12 cellular contexts compared by ENCODE assay signal in genomic region chr10:70832852-70833542, GRCh38. TPM values are rescaled to one million over a fixed set of nuclear protein-coding genes. Genes with fewer than 3 reads are reported as not detected.
DNase-seq lines count a peak whose midpoint lies in the region; ATAC-seq, FAIRE-seq and TF ChIP-seq lines count a peak whose summit lies in the region.
"Had no signal": no experiment of that assay in that cellular context is flagged by ENCODE, and none has a peak within 500 bp of the region (broad histone marks: within the 10 kb centered on the region; RNA-seq: fewer than 3 reads in every experiment).

No MANE protein-coding gene starts in this region.

- TF ChIP-seq CTCF in mammary epithelial cell (conservative IDR thresholded peaks at IDR 0.05 in 1 of 2, IDR thresholded peaks at IDR 0.05 in 1 of 2; ENCODE audit: extremely low read depth in 1 of 2, insufficient read depth in 1 of 2, low read depth in 1 of 2, low read length in 2 of 2) (no peak), osteoblast (IDR thresholded peaks at IDR 0.05; ENCODE audit: extremely low read depth, low read depth, low read length) (no peak), ascending aorta (IDR thresholded peaks at IDR 0.05) (no peak), D721Med (IDR thresholded peaks at IDR 0.05; ENCODE audit: insufficient read depth, missing control alignments) (no peak)

- H4K20me1 ChIP-seq in mammary epithelial cell (ENCODE audit: insufficient read depth, low read length): no peaks in the 10 kb centered on the region
- H4K20me1 ChIP-seq in osteoblast (ENCODE audit: insufficient read depth, low read length): no peaks in the 10 kb centered on the region

- H3K4me1 ChIP-seq in mammary epithelial cell (ENCODE audit: insufficient read depth, low read length) (peaks cover 35% of the 10 kb centered on the region), osteoblast (ENCODE audit: insufficient read depth, low read length) (peaks cover 62% of the 10 kb centered on the region), ascending aorta (no peaks in the 10 kb centered on the region)

- in situ Hi-C loops in mammary epithelial cell (cut with MboI; ENCODE audit: low sequenced_read_pairs in 2 of 2): no loop called here

- intact Hi-C loops in mammary epithelial cell (cut with micrococcal nuclease): no loop called here
- intact Hi-C loops in ascending aorta (cut with DNase I): no loop called here

- no TSS peak for BruUV-seq in mammary epithelial cell (replicated peaks; lab: Mats Ljungman, UMichigan)

- H3K36me3 ChIP-seq in mammary epithelial cell (ENCODE audit: insufficient read depth, low read length) (no peaks in the 10 kb centered on the region), osteoblast (ENCODE audit: insufficient read depth, low read length) (peaks cover 8% of the 10 kb centered on the region), ascending aorta (no peaks in the 10 kb centered on the region)
- H3K36me3 ChIP-seq: pancreas had no signal

- H3K4me3 ChIP-seq in mammary epithelial cell (replicated peaks in 1 of 3; ENCODE audit: insufficient read depth in 1 of 3, low read depth in 2 of 3, low read length in 3 of 3) (no peak overlapping the region), osteoblast (ENCODE audit: insufficient read depth, low read length) (peak overlapping the region; percentile 7), ascending aorta (no peak overlapping the region)
- H3K4me3 ChIP-seq: pancreas had no signal

- H3K4me2 ChIP-seq in mammary epithelial cell (ENCODE audit: insufficient read depth, low read depth, low read length) (peak overlapping the region; percentile 58), osteoblast (ENCODE audit: insufficient read depth, low read length) (peak overlapping the region; percentile 56)

- H3K9me3 ChIP-seq in mammary epithelial cell (replicated peaks; ENCODE audit: insufficient read depth, low read length): no peaks in the 10 kb centered on the region
- no peaks in the 10 kb centered on the region for H3K9me3 ChIP-seq in osteoblast (ENCODE audit: low read depth, low read length)
- H3K9me3 ChIP-seq in ascending aorta: no peaks in the 10 kb centered on the region
- H3K9me3 ChIP-seq: pancreas had no signal

- ATAC-seq in GM21447 (IDR thresholded peaks at IDR 0.05; ENCODE audit: unreplicated experiment): no peak

- no peak overlapping the region for H3K9ac ChIP-seq in mammary epithelial cell (ENCODE audit: insufficient read depth, low read length)

- CTCF ChIA-PET in mammary epithelial cell (lab: Charles Lee; ENCODE audit: low non-redundant PET): no interaction called here

- peak overlapping the region; percentile 53 for H2AFZ ChIP-seq in mammary epithelial cell (ENCODE audit: low read depth, low read length)
- no peak overlapping the region for H2AFZ ChIP-seq in osteoblast (ENCODE audit: low read length)

- DNase-seq in ELR (ENCODE audit: low read depth): peak; percentile 95
- peak; percentile 71 for DNase-seq in MV-4-11 (lab: John Stamatoyannopoulos, UW)
- DNase-seq in mammary epithelial cell: peak; percentile 93
- DNase-seq in osteoblast (ENCODE audit: insufficient read length, low spot score, missing footprints): peak; percentile 91
- DNase-seq in NCI-H510A treated with DMSO at 0.1 percent for 48 hours (lab: John Stamatoyannopoulos, UW): no peak
- DNase-seq in ascending aorta (ENCODE audit: low spot score in 2 of 2): no peak
- DNase-seq in D721Med (ENCODE audit: insufficient read length, low spot score): no peak
- DNase-seq: activated B cell treated with CpG ODN at 0.5 μM for 24 hours, NCI-H2029, pancreas had no signal

- FAIRE-seq in D721Med (lab: Jason Lieb, UNC): no peak
- FAIRE-seq: GM18507, pancreas had no signal

- dilution Hi-C loops in mammary epithelial cell (cut with HindIII; ENCODE audit: low sequenced_read_pairs): no loop called here

- no peaks in the 10 kb centered on the region for H3K27me3 ChIP-seq in mammary epithelial cell (ENCODE audit: insufficient read depth, low read length)
- no peaks in the 10 kb centered on the region for H3K27me3 ChIP-seq in osteoblast (ENCODE audit: insufficient read depth, low read length)
- H3K27me3 ChIP-seq in ascending aorta: no peaks in the 10 kb centered on the region
- H3K27me3 ChIP-seq: pancreas had no signal

- H3K27ac ChIP-seq in mammary epithelial cell (ENCODE audit: insufficient read depth, low read depth, low read length) (peak overlapping the region; percentile 40), osteoblast (ENCODE audit: low read depth, low read length) (peak overlapping the region; percentile 96), ascending aorta (peak overlapping the region in 1 of 2 donors; percentile 30)
- H3K27ac ChIP-seq: pancreas had no signal

- WGBS in mammary epithelial cell (ENCODE audit: low coverage, missing lambda C conversion rate): 12% methylated on average over 3 of the region's 3 CpGs

- H3K79me2 ChIP-seq in mammary epithelial cell (ENCODE audit: insufficient read depth, low read length) (peaks cover 71% of the 10 kb centered on the region), osteoblast (ENCODE audit: insufficient read depth, low read length) (peaks cover 52% of the 10 kb centered on the region)

RNA-seq across cellular contexts. Expression of gene SGPL1, which starts 17.2 kb away (rescaled TPM):
- total RNA-seq in mammary epithelial cell: 10 to 100 TPM; 65.0 to 97.4 TPM
- 22.4 TPM for polyA plus RNA-seq in mammary epithelial cell
- 88.4 TPM for polyA minus RNA-seq in mammary epithelial cell
- 46.6 and 47.4 TPM in 2 replicates for total RNA-seq in osteoblast
- 6.2 TPM for total RNA-seq in ascending aorta

RNA-seq across cellular contexts. Expression of gene TBATA, which starts 47.8 kb away (rescaled TPM):
- total RNA-seq in mammary epithelial cell (not detected), osteoblast (not detected in 2 replicates), ascending aorta (not detected)
- not detected for polyA plus RNA-seq in mammary epithelial cell
- polyA minus RNA-seq in mammary epithelial cell: not detected
- total RNA-seq: activated B cell treated with CpG ODN at 0.5 μM for 24 hours, pancreas had no signal
- polyA plus RNA-seq: pancreas had no signal

RNA-seq across cellular contexts. Expression of gene PCBD1, which starts 55.4 kb away (rescaled TPM):
- total RNA-seq in mammary epithelial cell (10 to 100 TPM; 16.5 to 34.4 TPM), osteoblast (19.9 and 21.8 TPM in 2 replicates), ascending aorta (45.8 TPM)
- 35.9 TPM for polyA plus RNA-seq in mammary epithelial cell
- 17.8 TPM for polyA minus RNA-seq in mammary epithelial cell

Comparison
In these comparisons a context has a peak if more than half of its experiments do, and no peak if none do; other contexts are left out.
1. DNase-seq: peak in ELR (single experiment), MV-4-11 (single experiment), mammary epithelial cell (single experiment) and osteoblast (single experiment); none in NCI-H510A treated with DMSO at 0.1 percent for 48 hours (single experiment), ascending aorta (0 of 2) and D721Med (single experiment).